ENCODE assay signal across 13 cellular contexts in genomic region chr17:63780507-63780906, GRCh38. TPM values are rescaled to one million over a fixed set of nuclear protein-coding genes. Genes with fewer than 3 reads are reported as not detected.
A peak's percentile ranks its signal among the peaks of the same experiment; 100 is the strongest.
DNase-seq lines count a peak whose midpoint lies in the region; ATAC-seq and TF ChIP-seq lines count a peak whose summit lies in the region.
"Had no signal": no experiment of that assay in that cellular context is flagged by ENCODE, and none has a peak within 500 bp of the region (broad histone marks: within the 10 kb centered on the region; RNA-seq: fewer than 3 reads in every experiment).

No MANE protein-coding gene starts in this region.

- H3K4ac ChIP-seq in IMR-90 (ENCODE audit: low read depth, low read length) (no peak overlapping the region), neuronal stem cell (ENCODE audit: low read length) (no peak overlapping the region)

- H3K36me3 ChIP-seq in CD4-positive, CD25-positive, alpha-beta regulatory T cell (ENCODE audit: control insufficient read depth, insufficient read depth, low read length) = peaks cover 32% of the 10 kb centered on the region
- peaks cover 8% of the 10 kb centered on the region for H3K36me3 ChIP-seq in IMR-90 (ENCODE audit: control insufficient read depth, insufficient read depth, low read length)
- H3K36me3 ChIP-seq in left lung = peaks cover 0 to 38% of the 10 kb centered on the region in 2 donors
- H3K36me3 ChIP-seq in transverse colon = peaks cover 0 to 7% (median 0%) of the 10 kb centered on the region in 4 donors
- H3K36me3 ChIP-seq in neuronal stem cell (replicated peaks in 1 of 2; ENCODE audit: control insufficient read depth in 2 of 2, insufficient read depth in 2 of 2, low read length in 2 of 2) = peaks cover 7 to 92% of the 10 kb centered on the region in 2 donors

- H2BK5ac ChIP-seq in IMR-90 (ENCODE audit: low read depth, low read length, poor library complexity, severe bottlenecking) = peak overlapping the region; percentile 21
- no peak overlapping the region for H2BK5ac ChIP-seq in neuronal stem cell (ENCODE audit: low read length)

- no peak overlapping the region for H4K8ac ChIP-seq in IMR-90 (ENCODE audit: low read depth in 2 of 2, low read length in 2 of 2)
- H4K8ac ChIP-seq in neuronal stem cell (ENCODE audit: low read depth, low read length) = no peak overlapping the region

- peak overlapping the region in 1 of 4 donors; percentile 22 for H3K4me3 Mint-ChIP-seq in CD4-positive, CD25-positive, alpha-beta regulatory T cell
- no peak overlapping the region for H3K4me3 Mint-ChIP-seq in activated naive CD8-positive, alpha-beta T cell treated with anti-CD3 and anti-CD28 coated beads, Interleukin-2, amount 50 U/mL, for 24 hours
- H3K4me3 Mint-ChIP-seq: CD8-positive, alpha-beta memory T cell; natural killer cell treated with Interleukin-12 subunit alpha and Interleukin-12 subunit beta and Interleukin-15 and Interleukin-18, amount 100 ng/mL, for 72 hours had no signal

- H3K9ac ChIP-seq in IMR-90 (ENCODE audit: low read depth, low read length) = no peak overlapping the region
- H3K9ac ChIP-seq in neuronal stem cell (ENCODE audit: low read depth, low read length, poor library complexity) = no peak overlapping the region

- H3K14ac ChIP-seq in IMR-90 (replicated peaks; ENCODE audit: low read depth, low read length) (no peak overlapping the region), neuronal stem cell (ENCODE audit: low read length) (no peak overlapping the region)

- no peak overlapping the region for H3K4me3 ChIP-seq in CD4-positive, CD25-positive, alpha-beta regulatory T cell (ENCODE audit: low read depth, low read length)
- H3K4me3 ChIP-seq in IMR-90 (ENCODE audit: insufficient read depth, low read depth, low read length) (no peak overlapping the region), left lung (no peak overlapping the region), transverse colon (no peak overlapping the region), neuronal stem cell (ENCODE audit: low read length in 2 of 2) (no peak overlapping the region)

- H2BK120ac ChIP-seq in IMR-90 (ENCODE audit: low read depth, low read length) (no peak overlapping the region), neuronal stem cell (ENCODE audit: low read depth, low read length) (no peak overlapping the region)

- H3K27ac ChIP-seq in CD4-positive, CD25-positive, alpha-beta regulatory T cell (ENCODE audit: insufficient read depth, low read length, poor library complexity, severe bottlenecking) = no peak overlapping the region
- H3K27ac ChIP-seq in IMR-90 (ENCODE audit: insufficient read depth, low read length) = no peak overlapping the region
- H3K27ac ChIP-seq in left lung = no peak overlapping the region
- H3K27ac ChIP-seq in transverse colon = no peak overlapping the region
- no peak overlapping the region for H3K27ac ChIP-seq in neuronal stem cell (replicated peaks; ENCODE audit: low read length)

- H3K27me3 ChIP-seq in CD4-positive, CD25-positive, alpha-beta regulatory T cell (ENCODE audit: control insufficient read depth, insufficient read depth, low read length) = no peaks in the 10 kb centered on the region
- H3K27me3 ChIP-seq in IMR-90 (ENCODE audit: control insufficient read depth, insufficient read depth, low read length) (no peaks in the 10 kb centered on the region), left lung (no peaks in the 10 kb centered on the region), transverse colon (no peaks in the 10 kb centered on the region), neuronal stem cell (ENCODE audit: control insufficient read depth in 3 of 3, insufficient read depth in 3 of 3, low read depth in 1 of 3, low read length in 3 of 3) (no peaks in the 10 kb centered on the region)

- H2AK5ac ChIP-seq in IMR-90 (ENCODE audit: low read depth, low read length) = peak overlapping the region; percentile 7; the same call in 1 of the 2 replicates
- H2AK5ac ChIP-seq in neuronal stem cell (ENCODE audit: low read depth, low read length) = no peak overlapping the region

- in situ Hi-C loops in IMR-90 (cut with MboI; ENCODE audit: low sequenced_read_pairs) = no loop called here
- in situ Hi-C loops in transverse colon (cut with MboI; ENCODE audit: low pct_ligation_motif_present in 1 of 4, low pct_unique_long_range_greater_than_20kb in 1 of 4, low sequenced_read_pairs in 3 of 4) = no loop called here

- no CpG with 5 or more reads among the region's 1 CpG for WGBS in IMR-90 (ENCODE audit: extremely low coverage in 2 of 2, insufficient read length in 1 of 2), 2 experiments
- WGBS in transverse colon (ENCODE audit: low coverage in 1 of 2), 2 donors = 91% methylated on average over 1 of the region's 1 CpG; no CpG with 5 or more reads in 1 of the 2 donors
- WGBS in neuronal stem cell (ENCODE audit: extremely low coverage in 2 of 2, insufficient read length in 2 of 2, insufficient replicate concordance in 1 of 2), 2 donors = no CpG with 5 or more reads among the region's 1 CpG

- H3K9me1 ChIP-seq in IMR-90 (ENCODE audit: insufficient read depth, low read length) = peaks cover 15% of the 10 kb centered on the region

- H3K4me1 ChIP-seq in CD4-positive, CD25-positive, alpha-beta regulatory T cell (ENCODE audit: control insufficient read depth, insufficient read depth, low read length, poor library complexity, severe bottlenecking) = peaks cover 34% of the 10 kb centered on the region
- H3K4me1 ChIP-seq in IMR-90 (ENCODE audit: control insufficient read depth, insufficient read depth, low read length) (peaks cover 8% of the 10 kb centered on the region; the same call in 1 of the 2 replicates), left lung (peaks cover 7 to 52% of the 10 kb centered on the region in 2 donors), transverse colon (peaks cover 8 to 29% (median 15%) of the 10 kb centered on the region in 4 donors), neuronal stem cell (ENCODE audit: control insufficient read depth in 2 of 2, insufficient read depth in 1 of 2, low read depth in 1 of 2, low read length in 2 of 2) (peaks cover 1 to 6% of the 10 kb centered on the region in 2 donors)

- H4K91ac ChIP-seq in IMR-90 (ENCODE audit: insufficient read depth, low read depth, low read length) (no peak overlapping the region), neuronal stem cell (ENCODE audit: low read depth, low read length, poor library complexity) (no peak overlapping the region)

- intact Hi-C loops in IMR-90 (cut with micrococcal nuclease) (no loop called here), left lung (cut with DNase I) (no loop called here), transverse colon (cut with DNase I; ENCODE audit: low total_unique reads) (no loop called here)

- H3K23ac ChIP-seq in IMR-90 (ENCODE audit: low read depth, low read length) (peak overlapping the region; percentile 45; the same call in 1 of the 2 replicates), neuronal stem cell (ENCODE audit: low read depth, low read length, poor library complexity) (no peak overlapping the region)

- no peak overlapping the region for H4K5ac ChIP-seq in IMR-90 (ENCODE audit: low read depth, low read length)

- H3K4me1 Mint-ChIP-seq in CD4-positive, CD25-positive, alpha-beta regulatory T cell = peaks cover 23 to 91% (median 63%) of the 10 kb centered on the region in 4 donors
- H3K4me1 Mint-ChIP-seq in activated naive CD8-positive, alpha-beta T cell treated with anti-CD3 and anti-CD28 coated beads, Interleukin-2, amount 50 U/mL, for 24 hours = peaks cover 68% of the 10 kb centered on the region

- H3K79me1 ChIP-seq in IMR-90 (ENCODE audit: low read depth in 1 of 2, low read length in 2 of 2) = peaks cover 0 to 64% of the 10 kb centered on the region in 2 experiments; a peak in 3 of 4 replicates
- no peaks in the 10 kb centered on the region for H3K79me1 ChIP-seq in neuronal stem cell (ENCODE audit: low read depth, low read length)

- H3K18ac ChIP-seq in IMR-90 (ENCODE audit: low read depth, low read length) (no peak overlapping the region), neuronal stem cell (ENCODE audit: low read length) (no peak overlapping the region)

- TF ChIP-seq POLR2A in IMR-90 (IDR thresholded peaks at IDR 0.05; ENCODE audit: low read depth, low read length) (no peak), transverse colon (IDR thresholded peaks at IDR 0.05) (no peak)

- peak overlapping the region in 2 of 3 donors; percentile 33 to 78 for H3K27ac Mint-ChIP-seq in CD4-positive, CD25-positive, alpha-beta regulatory T cell
- peak overlapping the region; percentile 4 for H3K27ac Mint-ChIP-seq in activated naive CD8-positive, alpha-beta T cell treated with anti-CD3 and anti-CD28 coated beads, Interleukin-2, amount 50 U/mL, for 24 hours
- H3K27ac Mint-ChIP-seq: natural killer cell treated with Interleukin-12 subunit alpha and Interleukin-12 subunit beta and Interleukin-15 and Interleukin-18, amount 100 ng/mL, for 72 hours had no signal

- BruUV-seq in IMR-90 (replicated peaks; lab: Mats Ljungman, UMichigan) = no TSS peak

- H2BK20ac ChIP-seq in IMR-90 (ENCODE audit: low read depth, low read length) = no peak overlapping the region

- no peaks in the 10 kb centered on the region for H3K9me3 ChIP-seq in CD4-positive, CD25-positive, alpha-beta regulatory T cell (ENCODE audit: control insufficient read depth in 2 of 2, low read length in 2 of 2)
- H3K9me3 ChIP-seq in IMR-90 (ENCODE audit: control insufficient read depth, insufficient read depth, low read length) (no peaks in the 10 kb centered on the region), left lung (no peaks in the 10 kb centered on the region), transverse colon (no peaks in the 10 kb centered on the region), neuronal stem cell (replicated peaks in 1 of 2; ENCODE audit: control insufficient read depth in 2 of 2, insufficient read depth in 1 of 2, low read depth in 1 of 2, low read length in 2 of 2) (no peaks in the 10 kb centered on the region)

- no peak for ATAC-seq in CD4-positive, CD25-positive, alpha-beta regulatory T cell (ENCODE audit: low read depth in 2 of 2)
- ATAC-seq in IMR-90 (ENCODE audit: low read depth) (peak; percentile 58), left lung (peak; percentile 87)
- ATAC-seq in activated naive CD8-positive, alpha-beta T cell treated with anti-CD3 and anti-CD28 coated beads, Interleukin-2, amount 50 U/mL, for 24 hours = no peak
- ATAC-seq: natural killer cell treated with Interleukin-12 subunit alpha and Interleukin-12 subunit beta and Interleukin-15 and Interleukin-18, amount 100 ng/mL, for 72 hours had no signal

- H4K20me1 ChIP-seq in IMR-90 (ENCODE audit: insufficient read depth, low read length) = peaks cover 95% of the 10 kb centered on the region

- no peak for DNase-seq in CD4-positive, CD25-positive, alpha-beta regulatory T cell
- DNase-seq in IMR-90 (peak; percentile 38), left lung (no peak), transverse colon (no peak), C1 segment of cervical spinal cord (lab: John Stamatoyannopoulos, UW) (no peak), neuronal stem cell (ENCODE audit: low spot score) (no peak)
- DNase-seq in activated naive CD8-positive, alpha-beta T cell treated with anti-CD3 and anti-CD28 coated beads, Interleukin-2, amount 50 U/mL, for 24 hours = no peak
- DNase-seq in activated effector memory CD4-positive, alpha-beta T cell treated with anti-CD3 and anti-CD28 coated beads, Interleukin-2, amount 50 U/mL, for 16 hours = no peak
- DNase-seq: activated T-cell treated with anti-CD3 and anti-CD28 coated beads, Interleukin-2, amount 50 U/mL, for 48 hours; CD8-positive, alpha-beta memory T cell; KG1; T-helper 9 cell had no signal

- dilution Hi-C loops in IMR-90 (cut with HindIII; ENCODE audit: low sequenced_read_pairs, unreplicated experiment) = no loop called here

- CTCF ChIA-PET in IMR-90 (lab: Yijun Ruan, JAX) = interaction anchor here (0.6 kb wide), 1 partner anchor 26 kb away, joined by 3 read pairs; no protein-coding TSS in a partner anchor

- H3K36me3 Mint-ChIP-seq in CD4-positive, CD25-positive, alpha-beta regulatory T cell = peaks cover 20% of the 10 kb centered on the region
- H3K36me3 Mint-ChIP-seq in activated naive CD8-positive, alpha-beta T cell treated with anti-CD3 and anti-CD28 coated beads, Interleukin-2, amount 50 U/mL, for 24 hours (ENCODE audit: low read depth) = peaks cover 42% of the 10 kb centered on the region

- POLR2A ChIA-PET in IMR-90 (lab: Charles Lee; ENCODE audit: unreplicated experiment) = no interaction called here

- TF ChIP-seq CTCF in IMR-90 (conservative IDR thresholded peaks at IDR 0.05; ENCODE audit: low read depth, low read length) (no peak), left lung (IDR thresholded peaks at IDR 0.05) (no peak), transverse colon (IDR thresholded peaks at IDR 0.05) (no peak)

- H3K9me3 Mint-ChIP-seq in CD4-positive, CD25-positive, alpha-beta regulatory T cell = no peaks in the 10 kb centered on the region
- H3K9me3 Mint-ChIP-seq in activated naive CD8-positive, alpha-beta T cell treated with anti-CD3 and anti-CD28 coated beads, Interleukin-2, amount 50 U/mL, for 24 hours = no peaks in the 10 kb centered on the region
- H3K9me3 Mint-ChIP-seq: CD8-positive, alpha-beta memory T cell; natural killer cell treated with Interleukin-12 subunit alpha and Interleukin-12 subunit beta and Interleukin-15 and Interleukin-18, amount 100 ng/mL, for 72 hours had no signal

- H2AK9ac ChIP-seq in IMR-90 (replicated peaks; ENCODE audit: low read depth, low read length, poor library complexity) = no peak overlapping the region

- H3K4me2 ChIP-seq in IMR-90 (ENCODE audit: low read depth, low read length) (peak overlapping the region; percentile 51), neuronal stem cell (ENCODE audit: insufficient read depth, low read length, poor library complexity, severe bottlenecking) (no peak overlapping the region)

- no peak for TF ChIP-seq RAD21 in IMR-90 (IDR thresholded peaks at IDR 0.05; ENCODE audit: low read length)

- no peak for TF ChIP-seq EP300 in transverse colon (IDR thresholded peaks at IDR 0.05; ENCODE audit: low read depth)

- H3K27me3 Mint-ChIP-seq in CD4-positive, CD25-positive, alpha-beta regulatory T cell = no peaks in the 10 kb centered on the region
- H3K27me3 Mint-ChIP-seq in activated naive CD8-positive, alpha-beta T cell treated with anti-CD3 and anti-CD28 coated beads, Interleukin-2, amount 50 U/mL, for 24 hours = no peaks in the 10 kb centered on the region
- H3K27me3 Mint-ChIP-seq: CD8-positive, alpha-beta memory T cell; natural killer cell treated with Interleukin-12 subunit alpha and Interleukin-12 subunit beta and Interleukin-15 and Interleukin-18, amount 100 ng/mL, for 72 hours had no signal

- no peak overlapping the region for H2AFZ ChIP-seq in IMR-90 (replicated peaks; ENCODE audit: low read length, poor library complexity)
- no peak overlapping the region for H2AFZ ChIP-seq in neuronal stem cell (ENCODE audit: low read length)

- H2BK15ac ChIP-seq in IMR-90 (ENCODE audit: low read depth, low read length) (no peak overlapping the region), neuronal stem cell (ENCODE audit: low read length) (no peak overlapping the region)

- no peak overlapping the region for H3K56ac ChIP-seq in IMR-90 (ENCODE audit: extremely low read depth, insufficient read depth, low read length)

- H2BK12ac ChIP-seq in neuronal stem cell (ENCODE audit: low read length) = no peak overlapping the region

RNA-seq across cellular contexts. Expression of gene DDX42, which starts 6.5 kb away (rescaled TPM):
- total RNA-seq in CD4-positive, CD25-positive, alpha-beta regulatory T cell = 94.3 TPM
- polyA plus RNA-seq in CD4-positive, CD25-positive, alpha-beta regulatory T cell = 10 to 100 TPM in 2 of 4 donors, 1 to 10 TPM in 2; 8.2 to 14.7 (median 11.4) TPM
- total RNA-seq in IMR-90 (2012; rRNA removed) = 74.7 and 75.8 TPM in 2 replicates
- 75.6 and 91.5 TPM in 2 replicates for polyA plus RNA-seq in IMR-90 (2012; rRNA removed)
- polyA plus RNA-seq in IMR-90 (2012; cell fraction: cytosol; rRNA removed) = 18.9 and 19.1 TPM in 2 replicates
- 62.8 and 303 TPM in 2 replicates for polyA plus RNA-seq in IMR-90 (2012; cell fraction: nucleus; rRNA removed; ENCODE audit: low replicate concordance)
- total RNA-seq in left lung = 10 to 100 TPM; 79.2 to 82.0 TPM
- 100 to 1,000 TPM in 2 of 4 donors, 10 to 100 TPM in 2; 71.8 to 129 (median 99.4) TPM for total RNA-seq in transverse colon
- 57.5 TPM for polyA plus RNA-seq in neuronal stem cell (2013, experiment 1 of 2)
- 61.0 TPM for polyA plus RNA-seq in neuronal stem cell (2013, experiment 2 of 2)

RNA-seq across cellular contexts. Expression of gene CCDC47, which starts 7.1 kb away (rescaled TPM):
- total RNA-seq in CD4-positive, CD25-positive, alpha-beta regulatory T cell = 35.4 TPM
- polyA plus RNA-seq in CD4-positive, CD25-positive, alpha-beta regulatory T cell = 10 to 100 TPM; 35.7 to 47.9 (median 41.3) TPM
- total RNA-seq in IMR-90 (2012; rRNA removed) = 62.0 and 79.4 TPM in 2 replicates
- 45.3 and 45.7 TPM in 2 replicates for polyA plus RNA-seq in IMR-90 (2012; rRNA removed)
- polyA plus RNA-seq in IMR-90 (2012; cell fraction: cytosol; rRNA removed) = 14.3 and 14.7 TPM in 2 replicates
- 7.1 and 19.4 TPM in 2 replicates for polyA plus RNA-seq in IMR-90 (2012; cell fraction: nucleus; rRNA removed; ENCODE audit: low replicate concordance)
- total RNA-seq in left lung = 100 to 1,000 TPM in 1 of 2 donors, 10 to 100 TPM in 1; 81.6 to 111 TPM
- 100 to 1,000 TPM in 3 of 4 donors, 10 to 100 TPM in 1; 78.2 to 129 (median 101) TPM for total RNA-seq in transverse colon
- polyA plus RNA-seq in neuronal stem cell (2013, experiment 1 of 2) = 32.9 TPM
- 32.2 TPM for polyA plus RNA-seq in neuronal stem cell (2013, experiment 2 of 2)

RNA-seq across cellular contexts. Expression of gene STRADA, which starts 38.9 kb away (rescaled TPM):
- total RNA-seq in CD4-positive, CD25-positive, alpha-beta regulatory T cell = 47.8 TPM
- 10 to 100 TPM; 20.0 to 31.9 (median 22.2) TPM for polyA plus RNA-seq in CD4-positive, CD25-positive, alpha-beta regulatory T cell
- 14.7 and 19.9 TPM in 2 replicates for total RNA-seq in IMR-90 (2012; rRNA removed)
- polyA plus RNA-seq in IMR-90 (2012; rRNA removed) = 30.8 and 30.9 TPM in 2 replicates
- polyA plus RNA-seq in IMR-90 (2012; cell fraction: cytosol; rRNA removed) = 22.7 and 27.1 TPM in 2 replicates
- 97.1 and 101 TPM in 2 replicates for polyA plus RNA-seq in IMR-90 (2012; cell fraction: nucleus; rRNA removed; ENCODE audit: low replicate concordance)
- total RNA-seq in left lung = 10 to 100 TPM; 28.1 to 37.2 TPM
- total RNA-seq in transverse colon = 10 to 100 TPM; 23.1 to 37.8 (median 33.8) TPM
- 31.4 TPM for polyA plus RNA-seq in neuronal stem cell (2013, experiment 1 of 2)
- polyA plus RNA-seq in neuronal stem cell (2013, experiment 2 of 2) = 29.7 TPM

RNA-seq across cellular contexts. Expression of gene PSMC5, which starts 46.7 kb away (rescaled TPM):
- 84.8 TPM for total RNA-seq in CD4-positive, CD25-positive, alpha-beta regulatory T cell
- 100 to 1,000 TPM; 140 to 222 (median 169) TPM for polyA plus RNA-seq in CD4-positive, CD25-positive, alpha-beta regulatory T cell
- total RNA-seq in IMR-90 (2012; rRNA removed) (104 and 105 TPM in 2 replicates), left lung (100 to 1,000 TPM in 1 of 2 donors, 10 to 100 TPM in 1; 89.8 to 141 TPM), transverse colon (100 to 1,000 TPM in 1 of 4 donors, 10 to 100 TPM in 3; 63.2 to 131 (median 77.9) TPM)
- polyA plus RNA-seq in IMR-90 (2012; rRNA removed) = 165 and 175 TPM in 2 replicates
- polyA plus RNA-seq in IMR-90 (2012; cell fraction: cytosol; rRNA removed) = 104 and 142 TPM in 2 replicates
- 92.5 and 145 TPM in 2 replicates for polyA plus RNA-seq in IMR-90 (2012; cell fraction: nucleus; rRNA removed; ENCODE audit: low replicate concordance)
- polyA plus RNA-seq in neuronal stem cell (2013, experiment 1 of 2) = 77.2 TPM
- 75.2 TPM for polyA plus RNA-seq in neuronal stem cell (2013, experiment 2 of 2)

RNA-seq across cellular contexts. Expression of gene FTSJ3, which starts 47.0 kb away (rescaled TPM):
- 39.4 TPM for total RNA-seq in CD4-positive, CD25-positive, alpha-beta regulatory T cell
- 10 to 100 TPM; 19.9 to 25.0 (median 23.1) TPM for polyA plus RNA-seq in CD4-positive, CD25-positive, alpha-beta regulatory T cell
- total RNA-seq in IMR-90 (2012; rRNA removed) (68.1 and 69.4 TPM in 2 replicates), left lung (10 to 100 TPM; 32.1 to 47.4 TPM), transverse colon (10 to 100 TPM; 17.7 to 45.9 (median 34.6) TPM)
- polyA plus RNA-seq in IMR-90 (2012; rRNA removed) = 45.4 and 51.3 TPM in 2 replicates
- polyA plus RNA-seq in IMR-90 (2012; cell fraction: cytosol; rRNA removed) = 22.2 and 33.6 TPM in 2 replicates
- 63.3 and 90.0 TPM in 2 replicates for polyA plus RNA-seq in IMR-90 (2012; cell fraction: nucleus; rRNA removed; ENCODE audit: low replicate concordance)
- polyA plus RNA-seq in neuronal stem cell (2013, experiment 1 of 2) = 23.3 TPM
- polyA plus RNA-seq in neuronal stem cell (2013, experiment 2 of 2) = 22.2 TPM

Comparison
In these comparisons a context has a peak if more than half of its experiments do, and no peak if none do; other contexts are left out.
1. ATAC-seq: peak in IMR-90 (single experiment) and left lung (single experiment); none in CD4-positive, CD25-positive, alpha-beta regulatory T cell (0 of 2) and activated naive CD8-positive, alpha-beta T cell treated with anti-CD3 and anti-CD28 coated beads, Interleukin-2, amount 50 U/mL, for 24 hours (single experiment).